ENCODE assay signal across 18 cellular contexts in the genomic region with DNA sequence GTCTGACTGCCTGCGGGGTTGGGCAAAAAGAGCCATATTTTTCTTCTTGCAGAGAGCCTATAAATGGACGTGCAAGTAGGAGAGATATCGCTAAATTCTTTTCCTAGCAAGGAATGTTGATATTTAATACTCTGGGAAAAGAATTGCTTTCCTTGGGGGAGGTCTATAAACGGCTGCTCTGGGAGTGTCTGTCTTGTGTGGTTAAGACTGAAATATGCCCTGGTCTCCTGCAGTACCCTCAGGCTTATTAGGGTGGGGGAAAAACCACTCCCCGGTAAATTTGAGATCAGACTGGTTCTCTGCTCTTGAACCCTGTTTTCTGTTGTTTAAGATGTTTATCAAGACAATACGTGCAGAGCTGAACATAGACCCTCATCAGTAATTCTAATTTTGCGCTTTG. TPM values are rescaled to one million over a fixed set of nuclear protein-coding genes. Genes with fewer than 3 reads are reported as not detected.
"Had no signal": no experiment of that assay in that cellular context is flagged by ENCODE, and none has a peak within 500 bp of the region (broad histone marks: within the 10 kb centered on the region; RNA-seq: fewer than 3 reads in every experiment).

No MANE protein-coding gene starts in this region.

RNA-seq across cellular contexts. Expression of gene ADAMTS12, which starts 14.5 kb away (rescaled TPM):
- total RNA-seq: natural killer cell treated with Interleukin-12 subunit alpha and Interleukin-12 subunit beta and Interleukin-15 and Interleukin-18, amount 100 ng/mL, for 72 hours; pulmonary artery endothelial cell had no signal
- polyA plus RNA-seq: endothelial cell of umbilical vein had no signal

RNA-seq across cellular contexts. Expression of gene RXFP3, which starts 29.9 kb away (rescaled TPM):
- total RNA-seq: colonic mucosa; endothelial cell of umbilical vein; epithelial cell of proximal tubule; esophagus muscularis mucosa; gastrocnemius medialis; glomerular endothelial cell; left ventricle myocardium superior; lower lobe of right lung; mononuclear cell; natural killer cell treated with Interleukin-12 subunit alpha and Interleukin-12 subunit beta and Interleukin-15 and Interleukin-18, amount 100 ng/mL, for 72 hours; omental fat pad; posterior vena cava; pulmonary artery endothelial cell; thoracic aorta; tibial nerve; upper lobe of left lung had no signal
- polyA plus RNA-seq: endothelial cell of umbilical vein, keratinocyte, small intestine had no signal
